In genomic region chr13:24281188-24282008, GRCh38 we compare ENCODE assay signal across 12 cellular contexts. TPM values are rescaled to one million over a fixed set of nuclear protein-coding genes. Genes with fewer than 3 reads are reported as not detected.
DNase-seq lines count a peak whose midpoint lies in the region; ATAC-seq lines count a peak whose summit lies in the region.
"Had no signal": no experiment of that assay in that cellular context is flagged by ENCODE, and none has a peak within 500 bp of the region (broad histone marks: within the 10 kb centered on the region; RNA-seq: fewer than 3 reads in every experiment).

No MANE protein-coding gene starts in this region.

- H3K27me3 Mint-ChIP-seq in activated naive CD4-positive, alpha-beta T cell treated with anti-CD3 and anti-CD28 coated beads, Interleukin-2, amount 50 U/mL, for 24 hours = no peaks in the 10 kb centered on the region
- no peaks in the 10 kb centered on the region for H3K27me3 Mint-ChIP-seq in activated CD8-positive, alpha-beta T cell treated with anti-CD3 and anti-CD28 coated beads, Interleukin-2, amount 10 ng/mL, durations not matched to agents 7 days and 5 days (ENCODE audit: low read depth)
- no peaks in the 10 kb centered on the region for H3K27me3 Mint-ChIP-seq in memory B cell
- H3K27me3 Mint-ChIP-seq in stimulated activated naive CD8-positive, alpha-beta T cell treated with anti-CD3 and anti-CD28 coated beads, Interleukin-15, amount 100 ng/mL, for 72 hours = no peaks in the 10 kb centered on the region

- H3K27ac Mint-ChIP-seq in activated naive CD4-positive, alpha-beta T cell treated with anti-CD3 and anti-CD28 coated beads, Interleukin-2, amount 50 U/mL, for 24 hours = peak overlapping the region; percentile 68
- peak overlapping the region; percentile 18 for H3K27ac Mint-ChIP-seq in activated CD8-positive, alpha-beta T cell treated with anti-CD3 and anti-CD28 coated beads, Interleukin-2, amount 10 ng/mL, durations not matched to agents 7 days and 5 days
- H3K27ac Mint-ChIP-seq in memory B cell = peak overlapping the region; percentile 87
- H3K27ac Mint-ChIP-seq in stimulated activated naive CD8-positive, alpha-beta T cell treated with anti-CD3 and anti-CD28 coated beads, Interleukin-15, amount 100 ng/mL, for 72 hours = peak overlapping the region; percentile 48 to 65

- H3K9me3 Mint-ChIP-seq in activated naive CD4-positive, alpha-beta T cell treated with anti-CD3 and anti-CD28 coated beads, Interleukin-2, amount 50 U/mL, for 24 hours = no peaks in the 10 kb centered on the region
- H3K9me3 Mint-ChIP-seq in activated CD8-positive, alpha-beta T cell treated with anti-CD3 and anti-CD28 coated beads, Interleukin-2, amount 10 ng/mL, durations not matched to agents 7 days and 5 days (ENCODE audit: insufficient read depth) = no peaks in the 10 kb centered on the region
- no peaks in the 10 kb centered on the region for H3K9me3 Mint-ChIP-seq in memory B cell
- no peaks in the 10 kb centered on the region for H3K9me3 Mint-ChIP-seq in stimulated activated naive CD8-positive, alpha-beta T cell treated with anti-CD3 and anti-CD28 coated beads, Interleukin-15, amount 100 ng/mL, for 72 hours

- H3K4me3 Mint-ChIP-seq in activated naive CD4-positive, alpha-beta T cell treated with anti-CD3 and anti-CD28 coated beads, Interleukin-2, amount 50 U/mL, for 24 hours = peak overlapping the region; percentile 26
- no peak overlapping the region for H3K4me3 Mint-ChIP-seq in activated CD8-positive, alpha-beta T cell treated with anti-CD3 and anti-CD28 coated beads, Interleukin-2, amount 10 ng/mL, durations not matched to agents 7 days and 5 days
- H3K4me3 Mint-ChIP-seq in memory B cell = no peak overlapping the region
- no peak overlapping the region for H3K4me3 Mint-ChIP-seq in stimulated activated naive CD8-positive, alpha-beta T cell treated with anti-CD3 and anti-CD28 coated beads, Interleukin-15, amount 100 ng/mL, for 72 hours

- peaks cover 65% of the 10 kb centered on the region for H3K4me1 Mint-ChIP-seq in activated naive CD4-positive, alpha-beta T cell treated with anti-CD3 and anti-CD28 coated beads, Interleukin-2, amount 50 U/mL, for 24 hours
- peaks cover 34% of the 10 kb centered on the region for H3K4me1 Mint-ChIP-seq in activated CD8-positive, alpha-beta T cell treated with anti-CD3 and anti-CD28 coated beads, Interleukin-2, amount 10 ng/mL, durations not matched to agents 7 days and 5 days (ENCODE audit: low read depth)
- peaks cover 17% of the 10 kb centered on the region for H3K4me1 Mint-ChIP-seq in memory B cell
- peaks cover 64% of the 10 kb centered on the region for H3K4me1 Mint-ChIP-seq in stimulated activated naive CD8-positive, alpha-beta T cell treated with anti-CD3 and anti-CD28 coated beads, Interleukin-15, amount 100 ng/mL, for 72 hours

- DNase-seq in activated naive CD4-positive, alpha-beta T cell (lab: John Stamatoyannopoulos, UW) = no peak
- no peak for DNase-seq in activated CD8-positive, alpha-beta T cell treated with anti-CD3 and anti-CD28 coated beads, Interleukin-2, amount 10 ng/mL, durations not matched to agents 7 days and 5 days
- DNase-seq in memory B cell (ENCODE audit: low spot score in 2 of 2) = no peak
- no peak for DNase-seq in stimulated activated naive CD8-positive, alpha-beta T cell treated with anti-CD3 and anti-CD28 coated beads, Interleukin-15, amount 100 ng/mL, for 72 hours
- DNase-seq in stimulated activated CD4-positive, alpha-beta T cell treated with anti-CD3 and anti-CD28 coated beads, Interleukin-12 subunit alpha, Interleukin-12 subunit beta, amount 100 ng/mL, for 4 hours = no peak
- DNase-seq in medulla oblongata (ENCODE audit: extremely low spot score) = no peak
- DNase-seq in COLO668 (lab: John Stamatoyannopoulos, UW; ENCODE audit: unreplicated experiment) = no peak
- DNase-seq: mesenchymal stem cell, NCI-H1694 treated with DMSO at 0.1 percent for 48 hours, transverse colon had no signal

- POLR2A ChIA-PET in activated CD8-positive, alpha-beta T cell treated with anti-CD3 and anti-CD28 coated beads, Interleukin-2, amount 10 ng/mL, durations not matched to agents 7 days and 5 days (lab: Charles Lee) = no interaction called here

- CTCF ChIA-PET in activated CD8-positive, alpha-beta T cell treated with anti-CD3 and anti-CD28 coated beads, Interleukin-2, amount 10 ng/mL, durations not matched to agents 7 days and 5 days (lab: Charles Lee) = no interaction called here

- no peak for ATAC-seq in activated CD8-positive, alpha-beta T cell treated with anti-CD3 and anti-CD28 coated beads, Interleukin-2, amount 10 ng/mL, durations not matched to agents 7 days and 5 days
- no peak for ATAC-seq in memory B cell (ENCODE audit: low read depth)
- ATAC-seq in stimulated activated naive CD8-positive, alpha-beta T cell treated with anti-CD3 and anti-CD28 coated beads, Interleukin-15, amount 100 ng/mL, for 72 hours = peak; percentile 22

- peaks cover 5% of the 10 kb centered on the region for H3K36me3 Mint-ChIP-seq in activated naive CD4-positive, alpha-beta T cell treated with anti-CD3 and anti-CD28 coated beads, Interleukin-2, amount 50 U/mL, for 24 hours
- peaks cover 50% of the 10 kb centered on the region for H3K36me3 Mint-ChIP-seq in activated CD8-positive, alpha-beta T cell treated with anti-CD3 and anti-CD28 coated beads, Interleukin-2, amount 10 ng/mL, durations not matched to agents 7 days and 5 days (ENCODE audit: low read depth)
- H3K36me3 Mint-ChIP-seq in memory B cell = peaks cover 11% of the 10 kb centered on the region

RNA-seq across cellular contexts. Expression of gene C1QTNF9, which starts 28.0 kb away (rescaled TPM):
- not detected for total RNA-seq in activated CD8-positive, alpha-beta T cell treated with anti-CD3 and anti-CD28 coated beads, Interleukin-2, amount 10 ng/mL, durations not matched to agents 7 days and 5 days
- total RNA-seq: LHCN-M2 had no signal

Comparison
In these comparisons a context has a peak if more than half of its experiments do, and no peak if none do; other contexts are left out.
1. H3K27ac Mint-ChIP-seq: peak in every context shown above with its lines; median percentile 87 in memory B cell; 68 in activated naive CD4-positive, alpha-beta T cell treated with anti-CD3 and anti-CD28 coated beads, Interleukin-2, amount 50 U/mL, for 24 hours; 56 in stimulated activated naive CD8-positive, alpha-beta T cell treated with anti-CD3 and anti-CD28 coated beads, Interleukin-15, amount 100 ng/mL, for 72 hours; 18 in activated CD8-positive, alpha-beta T cell treated with anti-CD3 and anti-CD28 coated beads, Interleukin-2, amount 10 ng/mL, durations not matched to agents 7 days and 5 days.